1 cellular context compared by ENCODE assay signal in genomic region chr5:41878598-41879305, GRCh38.
TF ChIP-seq lines count a peak whose summit lies in the region.

No MANE protein-coding gene starts in this region.

TF ChIP-seq in GM23338, 12 proteins besides CTCF, POLR2A, EP300 and RAD21:
- TF ChIP-seq ZNF462 (CRISPR knock-in tag; IDR thresholded peaks at IDR 0.05) (no peak), NANOG (IDR thresholded peaks at IDR 0.05; ENCODE audit: borderline replicate concordance) (no peak), CREB1 (CRISPR knock-in tag; IDR thresholded peaks at IDR 0.05; ENCODE audit: low read depth) (no peak), JUNB (IDR thresholded peaks at IDR 0.05; ENCODE audit: unreplicated experiment) (no peak), POLR2AphosphoS5 (IDR thresholded peaks at IDR 0.05; ENCODE audit: low read depth) (no peak), ETS1 (IDR thresholded peaks at IDR 0.05) (no peak), STAT1 (IDR thresholded peaks at IDR 0.05; ENCODE audit: unreplicated experiment) (no peak), EZH2phosphoT487 (IDR thresholded peaks at IDR 0.05; ENCODE audit: unreplicated experiment) (no peak)
- TF ChIP-seq, protein P1, sequence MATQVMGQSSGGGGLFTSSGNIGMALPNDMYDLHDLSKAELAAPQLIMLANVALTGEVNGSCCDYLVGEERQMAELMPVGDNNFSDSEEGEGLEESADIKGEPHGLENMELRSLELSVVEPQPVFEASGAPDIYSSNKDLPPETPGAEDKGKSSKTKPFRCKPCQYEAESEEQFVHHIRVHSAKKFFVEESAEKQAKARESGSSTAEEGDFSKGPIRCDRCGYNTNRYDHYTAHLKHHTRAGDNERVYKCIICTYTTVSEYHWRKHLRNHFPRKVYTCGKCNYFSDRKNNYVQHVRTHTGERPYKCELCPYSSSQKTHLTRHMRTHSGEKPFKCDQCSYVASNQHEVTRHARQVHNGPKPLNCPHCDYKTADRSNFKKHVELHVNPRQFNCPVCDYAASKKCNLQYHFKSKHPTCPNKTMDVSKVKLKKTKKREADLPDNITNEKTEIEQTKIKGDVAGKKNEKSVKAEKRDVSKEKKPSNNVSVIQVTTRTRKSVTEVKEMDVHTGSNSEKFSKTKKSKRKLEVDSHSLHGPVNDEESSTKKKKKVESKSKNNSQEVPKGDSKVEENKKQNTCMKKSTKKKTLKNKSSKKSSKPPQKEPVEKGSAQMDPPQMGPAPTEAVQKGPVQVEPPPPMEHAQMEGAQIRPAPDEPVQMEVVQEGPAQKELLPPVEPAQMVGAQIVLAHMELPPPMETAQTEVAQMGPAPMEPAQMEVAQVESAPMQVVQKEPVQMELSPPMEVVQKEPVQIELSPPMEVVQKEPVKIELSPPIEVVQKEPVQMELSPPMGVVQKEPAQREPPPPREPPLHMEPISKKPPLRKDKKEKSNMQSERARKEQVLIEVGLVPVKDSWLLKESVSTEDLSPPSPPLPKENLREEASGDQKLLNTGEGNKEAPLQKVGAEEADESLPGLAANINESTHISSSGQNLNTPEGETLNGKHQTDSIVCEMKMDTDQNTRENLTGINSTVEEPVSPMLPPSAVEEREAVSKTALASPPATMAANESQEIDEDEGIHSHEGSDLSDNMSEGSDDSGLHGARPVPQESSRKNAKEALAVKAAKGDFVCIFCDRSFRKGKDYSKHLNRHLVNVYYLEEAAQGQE (IDR thresholded peaks at IDR 0.05; ENCODE audit: unreplicated experiment): no peak
